In genomic region chr20:44104807-44105517, GRCh38 we compare ENCODE assay signal across 9 cellular contexts.
DNase-seq lines count a peak whose midpoint lies in the region; ATAC-seq, FAIRE-seq and TF ChIP-seq lines count a peak whose summit lies in the region.
"Had no signal": no experiment of that assay in that cellular context is flagged by ENCODE, and none has a peak within 500 bp of the region (broad histone marks: within the 10 kb centered on the region; RNA-seq: fewer than 3 reads in every experiment).

No MANE protein-coding gene starts in this region.

- H3K9ac ChIP-seq in GM23248, result no peak overlapping the region

- no peaks in the 10 kb centered on the region for H3F3A ChIP-seq in GM23248 (ENCODE audit: insufficient read depth)

- no peaks in the 10 kb centered on the region for H3K9me2 ChIP-seq in GM23248 (ENCODE audit: insufficient read depth)

- WGBS in GM23248 (ENCODE audit: low coverage in 1 of 2, low lambda C conversion rate in 2 of 2, missing lambda C conversion rate in 2 of 2), 2 experiments, result 48% methylated on average over 7 of the region's 7 CpGs

- H3K4me1 ChIP-seq in GM23248 (ENCODE audit: insufficient read depth), result no peaks in the 10 kb centered on the region
- no peaks in the 10 kb centered on the region for H3K4me1 ChIP-seq in vagina

- DNase-seq in GM23248, result peak; percentile 47
- peak; percentile 30 for DNase-seq in NCI-H2107 treated with DMSO at 0.1 percent for 48 hours (lab: John Stamatoyannopoulos, UW; ENCODE audit: unreplicated experiment)
- peak; percentile 81 for DNase-seq in bronchial epithelial cell (ENCODE audit: low read depth)
- peak; percentile 95 for DNase-seq in myocyte (ENCODE audit: low read depth)
- no peak for DNase-seq in stimulated activated CD4-positive, alpha-beta T cell treated with anti-CD3 and anti-CD28 coated beads, Interleukin-2, amount 100 ng/mL, for 24 hours
- no peak for DNase-seq in vagina (ENCODE audit: extremely low spot score in 2 of 2)

- H3K27me3 ChIP-seq in GM23248 (replicated peaks; ENCODE audit: insufficient read depth), result no peaks in the 10 kb centered on the region; the same call in 1 of the 2 replicates
- no peaks in the 10 kb centered on the region for H3K27me3 ChIP-seq in bronchial epithelial cell (ENCODE audit: control insufficient read depth, insufficient read depth, low read length)
- H3K27me3 ChIP-seq in vagina, result no peaks in the 10 kb centered on the region

- no peaks in the 10 kb centered on the region for H4K20me1 ChIP-seq in GM23248 (ENCODE audit: insufficient read depth)

- no peak overlapping the region for H3K27ac ChIP-seq in GM23248
- no peak overlapping the region for H3K27ac ChIP-seq in vagina
- H3K27ac ChIP-seq: neutrophil had no signal

- intact Hi-C loops in vagina (cut with DNase I), result no loop called here

- H3K9me3 ChIP-seq in GM23248 (ENCODE audit: low read depth), result peaks cover 6% of the 10 kb centered on the region
- peaks cover 4% of the 10 kb centered on the region for H3K9me3 ChIP-seq in vagina
- H3K9me3 ChIP-seq: neutrophil had no signal

- H3K36me3 ChIP-seq in GM23248 (ENCODE audit: low read depth) (no peaks in the 10 kb centered on the region), bronchial epithelial cell (ENCODE audit: control insufficient read depth, insufficient read depth, low read length) (no peaks in the 10 kb centered on the region), vagina (no peaks in the 10 kb centered on the region)
- H3K36me3 ChIP-seq: neutrophil had no signal

- no peak overlapping the region for H2AFZ ChIP-seq in GM23248

- no peak for TF ChIP-seq POLR2A in vagina (IDR thresholded peaks at IDR 0.05)

- TF ChIP-seq CTCF in bronchial epithelial cell (IDR thresholded peaks at IDR 0.05; ENCODE audit: insufficient read depth, low read length, severe bottlenecking) (no peak), vagina (IDR thresholded peaks at IDR 0.05) (no peak)

- no peak overlapping the region for H3K4me2 ChIP-seq in GM23248 (ENCODE audit: unreplicated experiment)

- H3K79me2 ChIP-seq in GM23248 (ENCODE audit: insufficient read depth), result no peaks in the 10 kb centered on the region

- H3K4me3 ChIP-seq in GM23248, result no peak overlapping the region
- H3K4me3 ChIP-seq in bronchial epithelial cell (ENCODE audit: low read depth, low read length), result no peak overlapping the region
- H3K4me3 ChIP-seq in vagina, result no peak overlapping the region

- in situ Hi-C loops in GM23248 (cut with MboI), result no loop called here

- ATAC-seq in GM18861 (IDR thresholded peaks at IDR 0.05; ENCODE audit: unreplicated experiment) (no peak), HG02610 (IDR thresholded peaks at IDR 0.05; ENCODE audit: unreplicated experiment) (no peak)

- FAIRE-seq in bronchial epithelial cell (lab: Jason Lieb, UNC), result peak; percentile 73

Comparison
In these comparisons a context has a peak if more than half of its experiments do, and no peak if none do; other contexts are left out.
1. DNase-seq: peak in GM23248 (single experiment), NCI-H2107 treated with DMSO at 0.1 percent for 48 hours (single experiment), bronchial epithelial cell (single experiment) and myocyte (single experiment); none in stimulated activated CD4-positive, alpha-beta T cell treated with anti-CD3 and anti-CD28 coated beads, Interleukin-2, amount 100 ng/mL, for 24 hours (0 of 2) and vagina (0 of 2).